In the genomic region with DNA sequence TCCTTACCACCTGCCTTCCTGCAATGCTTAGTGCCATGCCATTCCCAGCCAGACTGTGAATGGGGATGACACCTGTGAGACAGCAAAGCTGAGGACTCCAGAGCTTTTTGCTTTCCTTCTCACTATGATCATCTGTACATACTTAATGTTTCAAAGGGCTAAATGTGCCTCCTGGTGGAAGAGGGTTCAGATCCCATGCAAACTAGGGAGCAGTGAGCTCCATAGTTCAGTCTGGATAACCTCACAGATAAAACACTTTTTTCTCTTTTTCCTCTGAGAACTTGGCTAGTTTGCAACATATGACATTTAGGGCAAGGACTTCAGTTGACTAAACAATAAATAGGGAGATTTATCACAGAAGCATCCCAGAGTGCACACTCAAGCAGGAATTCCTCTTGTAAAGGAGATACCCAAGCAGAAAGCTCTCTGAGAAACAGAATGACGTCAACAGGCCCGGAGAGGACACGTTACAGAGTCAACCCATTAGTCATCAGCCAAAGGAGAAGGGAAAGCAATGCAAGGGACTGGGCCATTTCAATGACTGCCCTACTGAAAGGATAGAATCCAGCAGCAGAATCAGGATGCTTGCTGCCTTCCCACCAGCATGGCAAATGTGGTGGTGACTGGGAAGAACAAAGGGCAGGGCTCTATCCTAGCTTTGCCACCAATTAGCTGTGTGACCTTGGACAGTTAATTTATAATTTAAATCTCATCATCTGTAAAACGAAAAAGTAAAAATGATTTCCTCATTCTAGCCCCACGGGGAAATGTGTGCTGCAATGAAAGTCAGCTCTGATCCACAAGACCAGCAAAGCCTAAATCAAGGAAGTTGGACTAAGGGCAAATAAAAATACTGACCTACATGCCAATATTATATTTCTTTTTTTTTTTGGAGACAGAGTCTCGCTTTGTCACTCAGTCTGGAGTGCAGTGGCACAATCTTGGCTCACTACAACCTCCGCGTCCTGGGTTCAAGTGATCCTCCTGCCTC, we compare ENCODE assay signal across 10 cellular contexts.
DNase-seq lines count a peak whose midpoint lies in the region; ATAC-seq and TF ChIP-seq lines count a peak whose summit lies in the region.
"Had no signal": no experiment of that assay in that cellular context is flagged by ENCODE, and none has a peak within 500 bp of the region (broad histone marks: within the 10 kb centered on the region; RNA-seq: fewer than 3 reads in every experiment).

No MANE protein-coding gene starts in this region.

- H3K27me3 ChIP-seq in lower lobe of right lung (ENCODE audit: low read depth) (no peaks in the 10 kb centered on the region), uterus (no peaks in the 10 kb centered on the region), Karpas-422 (ENCODE audit: low read length) (no peaks in the 10 kb centered on the region)

- H3K27ac Mint-ChIP-seq in activated T-cell treated with anti-CD3 and anti-CD28 coated beads, Interleukin-2, amount 50 U/mL, for 24 hours = peak overlapping the region; percentile 31
- H3K27ac Mint-ChIP-seq in chondrocyte (ENCODE audit: unreplicated experiment) = peak overlapping the region; percentile 75
- no peak overlapping the region for H3K27ac Mint-ChIP-seq in activated CD4-positive, alpha-beta memory T cell treated with anti-CD3 and anti-CD28 coated beads for 36 hours
- H3K27ac Mint-ChIP-seq: B cell had no signal

- no peaks in the 10 kb centered on the region for H3K9me2 ChIP-seq in Karpas-422 (replicated peaks; ENCODE audit: insufficient read depth, low read length)

- H3K4me1 Mint-ChIP-seq in activated T-cell treated with anti-CD3 and anti-CD28 coated beads, Interleukin-2, amount 50 U/mL, for 24 hours (ENCODE audit: low read depth) = peaks cover 22% of the 10 kb centered on the region
- peaks cover 48% of the 10 kb centered on the region for H3K4me1 Mint-ChIP-seq in chondrocyte (ENCODE audit: low read depth)
- peaks cover 16% of the 10 kb centered on the region for H3K4me1 Mint-ChIP-seq in activated CD4-positive, alpha-beta memory T cell treated with anti-CD3 and anti-CD28 coated beads for 36 hours (ENCODE audit: low read depth)
- H3K4me1 Mint-ChIP-seq: B cell had no signal

- intact Hi-C loops in lower lobe of right lung (cut with DNase I) (no loop called here), uterus (cut with DNase I; ENCODE audit: low total_unique reads) (no loop called here)
- intact Hi-C loops in activated CD4-positive, alpha-beta memory T cell treated with anti-CD3 and anti-CD28 coated beads for 36 hours (cut with micrococcal nuclease) = no loop called here

- no peak for DNase-seq in activated T-cell treated with anti-CD3 and anti-CD28 coated beads, Interleukin-2, amount 50 U/mL, for 24 hours
- no peak for DNase-seq in activated T-cell treated with anti-CD3 and anti-CD28 coated beads, Interleukin-2, amount 50 U/mL, for 48 hours
- DNase-seq in chondrocyte (ENCODE audit: low spot score) = no peak
- DNase-seq in lower lobe of right lung = no peak
- peak; percentile 50 to 81 for DNase-seq in uterus
- no peak for DNase-seq in Karpas-422
- DNase-seq in activated CD4-positive, alpha-beta memory T cell treated with anti-CD3 and anti-CD28 coated beads for 36 hours = no peak
- DNase-seq: NCI-H510A had no signal

- peak; percentile 29 for TF ChIP-seq CTCF in chondrocyte (IDR thresholded peaks at IDR 0.05)
- no peak for TF ChIP-seq CTCF in lower lobe of right lung (IDR thresholded peaks at IDR 0.05)
- TF ChIP-seq CTCF in uterus (IDR thresholded peaks at IDR 0.05) = peak in 1 of 4 experiments; percentile 7

- H3K4me3 ChIP-seq in lower lobe of right lung (no peak overlapping the region), uterus (no peak overlapping the region), Karpas-422 (ENCODE audit: low read length) (no peak overlapping the region)

- H3K9ac ChIP-seq in Karpas-422 (ENCODE audit: low read length) = no peak overlapping the region

- peak; percentile 84 to 89 for ATAC-seq in lower lobe of right lung
- no peak for ATAC-seq in GM19467 (IDR thresholded peaks at IDR 0.05; ENCODE audit: unreplicated experiment)

- TF ChIP-seq POLR2A in uterus (IDR thresholded peaks at IDR 0.05) = no peak

- H3K36me3 ChIP-seq in lower lobe of right lung (peaks cover 78% of the 10 kb centered on the region), uterus (no peaks in the 10 kb centered on the region), Karpas-422 (ENCODE audit: insufficient read depth, low read length) (peaks cover 15% of the 10 kb centered on the region)

- no peak overlapping the region for H2AFZ ChIP-seq in Karpas-422 (ENCODE audit: low read length)

- H3K4me1 ChIP-seq in lower lobe of right lung = peaks cover 12% of the 10 kb centered on the region
- peaks cover 0 to 3% of the 10 kb centered on the region in 2 donors for H3K4me1 ChIP-seq in uterus
- H3K4me1 ChIP-seq in Karpas-422 (ENCODE audit: low read length) = peaks cover 5% of the 10 kb centered on the region; the same call in 1 of the 2 replicates

- no peak overlapping the region for H3K4me3 Mint-ChIP-seq in activated T-cell treated with anti-CD3 and anti-CD28 coated beads, Interleukin-2, amount 50 U/mL, for 24 hours
- no peak overlapping the region for H3K4me3 Mint-ChIP-seq in chondrocyte (ENCODE audit: unreplicated experiment)
- H3K4me3 Mint-ChIP-seq in activated CD4-positive, alpha-beta memory T cell treated with anti-CD3 and anti-CD28 coated beads for 36 hours = no peak overlapping the region
- H3K4me3 Mint-ChIP-seq: B cell had no signal

- CTCF ChIA-PET in activated CD4-positive, alpha-beta memory T cell treated with anti-CD3 and anti-CD28 coated beads for 36 hours (lab: Charles Lee) = interaction anchor here (1.2 to 1.6 kb wide), 2 partner anchors 48 to 196 kb away, joined by 5 read pairs; no protein-coding TSS in a partner anchor

- H3K27me3 Mint-ChIP-seq in activated T-cell treated with anti-CD3 and anti-CD28 coated beads, Interleukin-2, amount 50 U/mL, for 24 hours = no peaks in the 10 kb centered on the region
- H3K27me3 Mint-ChIP-seq in chondrocyte (ENCODE audit: low read depth) = no peaks in the 10 kb centered on the region
- no peaks in the 10 kb centered on the region for H3K27me3 Mint-ChIP-seq in activated CD4-positive, alpha-beta memory T cell treated with anti-CD3 and anti-CD28 coated beads for 36 hours
- H3K27me3 Mint-ChIP-seq: B cell had no signal

- no peaks in the 10 kb centered on the region for H3K79me2 ChIP-seq in Karpas-422 (ENCODE audit: low read length)

- no peaks in the 10 kb centered on the region for H4K20me1 ChIP-seq in Karpas-422 (ENCODE audit: insufficient read depth, low read depth, low read length)

- H3K9me3 Mint-ChIP-seq in activated T-cell treated with anti-CD3 and anti-CD28 coated beads, Interleukin-2, amount 50 U/mL, for 24 hours = no peaks in the 10 kb centered on the region
- H3K9me3 Mint-ChIP-seq in chondrocyte (ENCODE audit: low read depth) = no peaks in the 10 kb centered on the region
- no peaks in the 10 kb centered on the region for H3K9me3 Mint-ChIP-seq in activated CD4-positive, alpha-beta memory T cell treated with anti-CD3 and anti-CD28 coated beads for 36 hours

- H3K36me3 Mint-ChIP-seq in activated T-cell treated with anti-CD3 and anti-CD28 coated beads, Interleukin-2, amount 50 U/mL, for 24 hours (ENCODE audit: low read depth) = peaks cover 90% of the 10 kb centered on the region
- H3K36me3 Mint-ChIP-seq in chondrocyte (ENCODE audit: low read depth) = peaks cover 16% of the 10 kb centered on the region
- H3K36me3 Mint-ChIP-seq in activated CD4-positive, alpha-beta memory T cell treated with anti-CD3 and anti-CD28 coated beads for 36 hours = peaks cover 31% of the 10 kb centered on the region

- no peak overlapping the region for H3K4me2 ChIP-seq in Karpas-422 (ENCODE audit: low read depth, low read length, poor library complexity, severe bottlenecking)

- POLR2A ChIA-PET in activated CD4-positive, alpha-beta memory T cell treated with anti-CD3 and anti-CD28 coated beads for 36 hours (lab: Charles Lee) = no interaction called here

- H3K27ac ChIP-seq in lower lobe of right lung (peak overlapping the region; percentile 47), uterus (peak overlapping the region; percentile 55 to 76), Karpas-422 (ENCODE audit: low read length) (no peak overlapping the region)

- no peaks in the 10 kb centered on the region for H3K9me3 ChIP-seq in lower lobe of right lung
- H3K9me3 ChIP-seq in uterus = no peaks in the 10 kb centered on the region
- H3K9me3 ChIP-seq in Karpas-422 (ENCODE audit: low read length) = no peaks in the 10 kb centered on the region

Comparison
In these comparisons a context has a peak if more than half of its experiments do, and no peak if none do; other contexts are left out.
1. DNase-seq: peak in uterus (2 of 2); none in activated T-cell treated with anti-CD3 and anti-CD28 coated beads, Interleukin-2, amount 50 U/mL, for 24 hours (single experiment), activated T-cell treated with anti-CD3 and anti-CD28 coated beads, Interleukin-2, amount 50 U/mL, for 48 hours (0 of 2), chondrocyte (single experiment), lower lobe of right lung (single experiment), Karpas-422 (single experiment) and activated CD4-positive, alpha-beta memory T cell treated with anti-CD3 and anti-CD28 coated beads for 36 hours (single experiment).